ENCODE assay signal across 7 cellular contexts in genomic region chr10:124152139-124152780, GRCh38. TPM values are rescaled to one million over a fixed set of nuclear protein-coding genes. Genes with fewer than 3 reads are reported as not detected.
DNase-seq lines count a peak whose midpoint lies in the region; ATAC-seq, FAIRE-seq and TF ChIP-seq lines count a peak whose summit lies in the region.

No MANE protein-coding gene starts in this region.

- no peak for FAIRE-seq in kidney (lab: Jason Lieb, UNC)

- H3K36me3 ChIP-seq in ascending aorta, result no peaks in the 10 kb centered on the region
- H3K36me3 ChIP-seq in kidney (ENCODE audit: control insufficient read depth in 1 of 2, insufficient read depth in 2 of 2, low read length in 2 of 2), result no peaks in the 10 kb centered on the region
- H3K36me3 ChIP-seq in thyroid gland, result no peaks in the 10 kb centered on the region

- no peak overlapping the region for H3K9ac ChIP-seq in kidney (ENCODE audit: low read length in 2 of 2)

- peak; percentile 81 for DNase-seq in HT-29 (ENCODE audit: low spot score)
- DNase-seq in ascending aorta (ENCODE audit: low spot score in 2 of 2), result peak in 1 of 2 donors; percentile 85
- DNase-seq in kidney, result peak; percentile 81
- DNase-seq in thyroid gland, result peak; percentile 75 to 80
- DNase-seq in type B pancreatic cell (ENCODE audit: extremely low spot score, unreplicated experiment), result no peak
- no peak for DNase-seq in foreskin melanocyte

- no peak for TF ChIP-seq CTCF in ascending aorta (IDR thresholded peaks at IDR 0.05)
- no peak for TF ChIP-seq CTCF in kidney (IDR thresholded peaks at IDR 0.05; ENCODE audit: borderline replicate concordance, extremely low read depth, insufficient read depth)
- no peak for TF ChIP-seq CTCF in thyroid gland (IDR thresholded peaks at IDR 0.05)
- TF ChIP-seq CTCF in type B pancreatic cell (conservative IDR thresholded peaks at IDR 0.05), result no peak

- intact Hi-C loops in ascending aorta (cut with DNase I), result loop anchor here (2.0 to 10.0 kb wide), 4 partner anchors 73 to 753 kb away; no protein-coding TSS in a partner anchor
- intact Hi-C loops in kidney (cut with DNase I), result no loop called here
- intact Hi-C loops in thyroid gland (cut with DNase I), result no loop called here

- H3K4me1 Mint-ChIP-seq in type B pancreatic cell (ENCODE audit: unreplicated experiment), result peaks cover 25% of the 10 kb centered on the region

- H3K9me3 ChIP-seq in ascending aorta (no peaks in the 10 kb centered on the region), kidney (ENCODE audit: control insufficient read depth in 1 of 2, low read length in 2 of 2) (no peaks in the 10 kb centered on the region), thyroid gland (no peaks in the 10 kb centered on the region)

- H3K27me3 ChIP-seq in ascending aorta (no peaks in the 10 kb centered on the region), thyroid gland (no peaks in the 10 kb centered on the region)

- no peak overlapping the region for H3K4me3 Mint-ChIP-seq in type B pancreatic cell

- 18 to 45% methylated on average over 6 to 23 of the region's 25 CpGs for WGBS in thyroid gland, 2 donors

- H3K36me3 Mint-ChIP-seq in type B pancreatic cell, result no peaks in the 10 kb centered on the region

- peak in 1 of 2 donors; percentile 52 for TF ChIP-seq POLR2A in thyroid gland (IDR thresholded peaks at IDR 0.05)

- peak overlapping the region in 1 of 2 donors; percentile 36 for H3K4me3 ChIP-seq in ascending aorta
- H3K4me3 ChIP-seq in kidney (ENCODE audit: low read length in 2 of 2), result no peak overlapping the region
- no peak overlapping the region for H3K4me3 ChIP-seq in thyroid gland (replicated peaks in 1 of 3)

- H3K27ac Mint-ChIP-seq in type B pancreatic cell, result no peak overlapping the region

- no peak for ATAC-seq in HG03521 (IDR thresholded peaks at IDR 0.05; ENCODE audit: unreplicated experiment)

- peaks cover 28 to 47% of the 10 kb centered on the region in 2 donors for H3K4me1 ChIP-seq in ascending aorta
- peaks cover 11 to 32% of the 10 kb centered on the region in 2 donors for H3K4me1 ChIP-seq in kidney (ENCODE audit: control insufficient read depth in 1 of 2, insufficient read depth in 1 of 2, low read depth in 1 of 2, low read length in 2 of 2)
- peaks cover 42 to 44% of the 10 kb centered on the region in 2 donors for H3K4me1 ChIP-seq in thyroid gland

- H3K27ac ChIP-seq in ascending aorta, result peak overlapping the region; percentile 78 to 90
- no peak overlapping the region for H3K27ac ChIP-seq in kidney (ENCODE audit: low read depth in 2 of 2, low read length in 2 of 2)
- peak overlapping the region; percentile 82 to 87 (median 87) for H3K27ac ChIP-seq in thyroid gland

- no peaks in the 10 kb centered on the region for H3K27me3 Mint-ChIP-seq in type B pancreatic cell

- H3K9me3 Mint-ChIP-seq in type B pancreatic cell, result no peaks in the 10 kb centered on the region

RNA-seq across cellular contexts. Expression of gene CHST15, which starts 58.9 kb away (rescaled TPM):
- total RNA-seq in HT-29 (2014; rRNA removed; shearing (Covaris generic)), result not detected in 2 replicates
- total RNA-seq in ascending aorta, result 20.4 TPM
- total RNA-seq in kidney, result 39.7 TPM
- 2.8 TPM for polyA plus RNA-seq in kidney (ENCODE audit: insufficient read depth, low read depth, low replicate concordance)
- total RNA-seq in thyroid gland, result 100 to 1,000 TPM in 1 of 4 donors, 10 to 100 TPM in 3; 43.2 to 104 (median 81.5) TPM
- 22.9 and 56.2 TPM in 2 replicates for total RNA-seq in type B pancreatic cell (ENCODE audit: low replicate concordance)

Comparison
In these comparisons a context has a peak if more than half of its experiments do, and no peak if none do; other contexts are left out.
1. DNase-seq: peak in HT-29 (single experiment), kidney (single experiment) and thyroid gland (2 of 2); none in type B pancreatic cell (single experiment) and foreskin melanocyte (single experiment).
2. H3K27ac ChIP-seq: peak in ascending aorta (2 of 2) and thyroid gland (3 of 3); none in kidney (0 of 2).
3. RNA of gene CHST15, which starts 58.9 kb away (total RNA-seq): 43.2 to 104 TPM in thyroid gland, 39.7 TPM in kidney (single experiment), 22.9 to 56.2 TPM in type B pancreatic cell and 20.4 TPM in ascending aorta (single experiment); not detected in HT-29; every median in the first group is over 10 times any median in the second.